Comparison of ENCODE assay signal across 8 cellular contexts in genomic region chr10:15141136-15142067, GRCh38. TPM values are rescaled to one million over a fixed set of nuclear protein-coding genes. Genes with fewer than 3 reads are reported as not detected.
A peak's percentile ranks its signal among the peaks of the same experiment; 100 is the strongest.
DNase-seq lines count a peak whose midpoint lies in the region; ATAC-seq and TF ChIP-seq lines count a peak whose summit lies in the region.

No MANE protein-coding gene starts in this region.

- H3K36me3 Mint-ChIP-seq in activated CD4-positive, alpha-beta memory T cell treated with anti-CD3 and anti-CD28 coated beads for 36 hours: peaks cover 12% of the 10 kb centered on the region

- peak overlapping the region; percentile 35 for H3K27ac Mint-ChIP-seq in activated CD4-positive, alpha-beta memory T cell treated with anti-CD3 and anti-CD28 coated beads for 36 hours

- peaks cover 45% of the 10 kb centered on the region for H3K4me1 Mint-ChIP-seq in activated CD4-positive, alpha-beta memory T cell treated with anti-CD3 and anti-CD28 coated beads for 36 hours (ENCODE audit: low read depth)

- TF ChIP-seq POLR2A in GM18505 (IDR thresholded peaks at IDR 0.05; ENCODE audit: borderline replicate concordance, extremely low read depth, insufficient read depth, insufficient read length): no peak

- no peaks in the 10 kb centered on the region for H3K27me3 Mint-ChIP-seq in activated CD4-positive, alpha-beta memory T cell treated with anti-CD3 and anti-CD28 coated beads for 36 hours

- H3K4me3 Mint-ChIP-seq in activated CD4-positive, alpha-beta memory T cell treated with anti-CD3 and anti-CD28 coated beads for 36 hours: peak overlapping the region; percentile 33

- peak; percentile 64 to 79 for ATAC-seq in activated CD4-positive, CD25-positive, alpha-beta regulatory T cell treated with anti-CD3 and anti-CD28 coated beads, Interleukin-2, amount 50 U/mL, for 24 hours
- ATAC-seq in HG03045 (IDR thresholded peaks at IDR 0.05; ENCODE audit: unreplicated experiment): peak; percentile 69
- ATAC-seq in GM18505 (IDR thresholded peaks at IDR 0.05; ENCODE audit: unreplicated experiment): no peak

- intact Hi-C loops in activated CD4-positive, alpha-beta memory T cell treated with anti-CD3 and anti-CD28 coated beads for 36 hours (cut with micrococcal nuclease): loop anchor here (1.0 kb wide), 2 partner anchors 18 to 26 kb away; no protein-coding TSS in a partner anchor

- DNase-seq in activated CD4-positive, CD25-positive, alpha-beta regulatory T cell treated with anti-CD3 and anti-CD28 coated beads, Interleukin-2, amount 50 U/mL, for 72 hours: no peak
- peak; percentile 51 for DNase-seq in activated CD4-positive, alpha-beta memory T cell treated with anti-CD3 and anti-CD28 coated beads for 36 hours
- peak; percentile 11 for DNase-seq in pons (ENCODE audit: low spot score)
- no peak for DNase-seq in MV-4-11 (lab: John Stamatoyannopoulos, UW)
- no peak for DNase-seq in mesenteric fat pad (ENCODE audit: low spot score)

- CTCF ChIA-PET in activated CD4-positive, alpha-beta memory T cell treated with anti-CD3 and anti-CD28 coated beads for 36 hours (lab: Charles Lee): interaction anchor here (0.7 to 1.3 kb wide), 4 partner anchors 15 to 35 kb away, joined by 3 to 4 read pairs (median 4); no protein-coding TSS in a partner anchor

- H3K9me3 Mint-ChIP-seq in activated CD4-positive, alpha-beta memory T cell treated with anti-CD3 and anti-CD28 coated beads for 36 hours: no peaks in the 10 kb centered on the region

- POLR2A ChIA-PET in activated CD4-positive, alpha-beta memory T cell treated with anti-CD3 and anti-CD28 coated beads for 36 hours (lab: Charles Lee): interaction anchor here (0.5 to 2.6 kb wide), 3 partner anchors 18 to 70 kb away, joined by 3 to 15 read pairs (median 3); no protein-coding TSS in a partner anchor

RNA-seq across cellular contexts. Expression of gene NMT2, which starts 27.1 kb away (rescaled TPM):
- total RNA-seq in activated CD4-positive, alpha-beta memory T cell treated with anti-CD3 and anti-CD28 coated beads for 36 hours: 10 to 100 TPM; 21.8 to 22.1 TPM
- total RNA-seq in mesenteric fat pad: 127 TPM

RNA-seq across cellular contexts. Expression of gene RPP38, which starts 44.2 kb away (rescaled TPM):
- 10 to 100 TPM; 18.3 to 19.2 TPM for total RNA-seq in activated CD4-positive, alpha-beta memory T cell treated with anti-CD3 and anti-CD28 coated beads for 36 hours
- 7.7 TPM for total RNA-seq in mesenteric fat pad

RNA-seq across cellular contexts. Expression of gene ACBD7, which starts 52.8 kb away (rescaled TPM):
- 1 to 10 TPM; 1.7 to 1.9 TPM for total RNA-seq in activated CD4-positive, alpha-beta memory T cell treated with anti-CD3 and anti-CD28 coated beads for 36 hours
- 1.1 TPM for total RNA-seq in mesenteric fat pad

Comparison
In these comparisons a context has a peak if more than half of its experiments do, and no peak if none do; other contexts are left out.
1. DNase-seq: peak in activated CD4-positive, alpha-beta memory T cell treated with anti-CD3 and anti-CD28 coated beads for 36 hours (single experiment) and pons (single experiment); none in activated CD4-positive, CD25-positive, alpha-beta regulatory T cell treated with anti-CD3 and anti-CD28 coated beads, Interleukin-2, amount 50 U/mL, for 72 hours (single experiment), MV-4-11 (single experiment) and mesenteric fat pad (single experiment).